Comparison of ENCODE assay signal across 1 cellular context in genomic region chr1:180156631-180157091, GRCh38.
A peak's percentile ranks its signal among the peaks of the same experiment; 100 is the strongest.
TF ChIP-seq lines count a peak whose summit lies in the region.

No MANE protein-coding gene starts in this region.

TF ChIP-seq in K562, 482 proteins besides CTCF, POLR2A, EP300 and RAD21 (continued from another document):
- TF ChIP-seq, protein P1, sequence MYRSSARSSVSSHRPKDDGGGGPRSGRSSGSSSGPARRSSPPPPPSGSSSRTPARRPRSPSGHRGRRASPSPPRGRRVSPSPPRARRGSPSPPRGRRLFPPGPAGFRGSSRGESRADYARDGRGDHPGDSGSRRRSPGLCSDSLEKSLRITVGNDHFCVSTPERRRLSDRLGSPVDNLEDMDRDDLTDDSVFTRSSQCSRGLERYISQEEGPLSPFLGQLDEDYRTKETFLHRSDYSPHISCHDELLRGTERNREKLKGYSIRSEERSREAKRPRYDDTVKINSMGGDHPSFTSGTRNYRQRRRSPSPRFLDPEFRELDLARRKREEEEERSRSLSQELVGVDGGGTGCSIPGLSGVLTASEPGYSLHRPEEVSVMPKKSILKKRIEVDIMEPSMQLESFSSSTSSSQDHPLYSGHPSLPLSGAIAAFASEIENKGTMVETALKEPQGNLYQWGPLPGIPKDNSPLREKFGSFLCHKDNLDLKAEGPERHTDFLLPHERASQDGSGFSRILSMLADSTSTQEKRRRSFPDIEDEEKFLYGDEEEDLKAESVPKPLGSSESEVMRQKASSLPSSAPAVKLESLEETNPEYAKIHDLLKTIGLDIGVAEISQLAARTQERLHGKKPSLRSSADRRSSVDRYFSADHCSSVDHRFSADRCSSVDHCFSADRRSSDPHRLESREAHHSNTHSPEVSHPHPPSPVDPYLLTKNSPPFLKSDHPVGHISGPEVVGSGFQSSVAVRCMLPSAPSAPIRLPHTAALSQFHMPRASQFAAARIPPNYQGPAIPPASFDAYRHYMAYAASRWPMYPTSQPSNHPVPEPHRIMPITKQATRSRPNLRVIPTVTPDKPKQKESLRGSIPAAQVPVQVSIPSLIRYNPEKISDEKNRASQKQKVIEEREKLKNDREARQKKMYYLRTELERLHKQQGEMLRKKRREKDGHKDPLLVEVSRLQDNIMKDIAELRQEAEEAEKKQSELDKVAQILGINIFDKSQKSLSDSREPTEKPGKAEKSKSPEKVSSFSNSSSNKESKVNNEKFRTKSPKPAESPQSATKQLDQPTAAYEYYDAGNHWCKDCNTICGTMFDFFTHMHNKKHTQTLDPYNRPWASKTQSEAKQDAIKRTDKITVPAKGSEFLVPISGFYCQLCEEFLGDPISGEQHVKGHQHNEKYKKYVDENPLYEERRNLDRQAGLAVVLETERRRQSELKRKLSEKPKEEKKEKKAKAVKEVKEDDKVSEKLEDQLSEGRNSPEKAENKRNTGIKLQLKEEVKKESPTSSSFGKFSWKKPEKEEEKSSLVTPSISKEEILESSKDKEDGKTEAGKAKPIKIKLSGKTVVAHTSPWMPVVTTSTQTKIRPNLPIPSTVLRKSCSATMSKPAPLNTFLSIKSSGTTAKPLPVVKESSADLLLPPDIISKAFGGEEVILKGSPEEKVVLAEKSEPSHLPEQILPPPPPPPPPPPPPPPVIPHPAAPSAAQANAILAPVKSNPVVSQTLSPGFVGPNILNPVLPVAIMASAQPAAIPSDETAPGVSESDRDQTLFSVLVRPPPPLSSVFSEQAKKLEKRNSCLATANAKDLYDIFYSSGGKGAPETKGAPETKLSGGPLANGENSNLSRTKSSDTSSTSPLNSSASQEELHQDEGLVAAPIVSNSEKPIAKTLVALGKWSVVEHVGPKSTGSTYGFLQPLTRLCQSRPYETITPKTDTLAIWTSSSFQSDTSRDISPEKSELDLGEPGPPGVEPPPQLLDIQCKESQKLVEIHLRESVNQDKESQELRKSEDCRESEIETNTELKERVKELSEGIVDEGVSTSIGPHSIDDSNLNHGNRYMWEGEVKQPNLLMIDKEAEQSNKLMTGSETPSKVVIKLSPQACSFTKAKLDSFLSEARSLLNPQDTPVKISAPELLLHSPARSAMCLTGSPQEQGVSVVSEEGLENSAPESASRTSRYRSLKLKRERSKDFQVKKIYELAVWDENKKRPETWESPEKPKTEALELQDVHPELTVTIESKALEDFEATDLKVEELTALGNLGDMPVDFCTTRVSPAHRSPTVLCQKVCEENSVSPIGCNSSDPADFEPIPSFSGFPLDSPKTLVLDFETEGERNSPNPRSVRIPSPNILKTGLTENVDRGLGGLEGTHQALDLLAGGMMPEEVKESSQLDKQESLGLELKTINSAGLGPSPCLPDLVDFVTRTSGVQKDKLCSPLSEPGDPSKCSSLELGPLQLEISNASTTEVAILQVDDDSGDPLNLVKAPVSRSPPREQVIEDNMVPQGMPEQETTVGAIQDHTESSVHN (IDR thresholded peaks at IDR 0.05; ENCODE audit: borderline replicate concordance in 1 of 2, low read depth in 1 of 2) = no peak
- TF ChIP-seq ZBTB12 (CRISPR knock-in tag; IDR thresholded peaks at IDR 0.05) (0 out of 2 replicates have a peak, but pooled peaks have one; percentile 11), ATF7 (IDR thresholded peaks at IDR 0.05) (peak; percentile 30; the same call in 1 of the 2 replicates), DMBX1 (CRISPR knock-in tag; IDR thresholded peaks at IDR 0.05; ENCODE audit: borderline replicate concordance) (peak; percentile 70; the same call in 1 of the 2 replicates), E2F3 (CRISPR knock-in tag; IDR thresholded peaks at IDR 0.05) (no peak)
